Comparison of ENCODE assay signal across 17 cellular contexts in the genomic region with DNA sequence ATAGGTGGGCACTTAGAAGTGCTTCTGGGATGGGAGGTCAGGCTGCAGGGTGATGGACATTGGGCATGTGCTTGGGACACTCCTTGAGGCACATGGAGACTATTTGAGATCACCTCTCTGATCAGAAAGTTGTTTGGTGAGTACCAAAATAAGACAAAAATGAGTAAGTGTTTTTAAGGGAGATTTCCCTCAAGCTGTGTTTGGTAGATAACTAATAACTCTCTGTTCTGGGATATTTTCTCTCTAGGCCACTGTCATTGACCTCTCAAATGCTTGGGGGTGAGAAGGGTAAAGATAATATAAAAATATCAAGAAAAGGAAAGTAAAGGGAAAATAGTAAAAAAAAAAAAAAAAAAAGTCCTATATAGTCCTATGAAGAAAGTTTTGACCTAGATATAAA.
A peak's percentile ranks its signal among the peaks of the same experiment; 100 is the strongest.
DNase-seq lines count a peak whose midpoint lies in the region; ATAC-seq and TF ChIP-seq lines count a peak whose summit lies in the region.
"Had no signal": no experiment of that assay in that cellular context is flagged by ENCODE, and none has a peak within 500 bp of the region (broad histone marks: within the 10 kb centered on the region; RNA-seq: fewer than 3 reads in every experiment).

No MANE protein-coding gene starts in this region.

- H3K36me3 ChIP-seq in breast epithelium: no peaks in the 10 kb centered on the region
- peaks cover 23% of the 10 kb centered on the region for H3K36me3 ChIP-seq in osteoblast (ENCODE audit: insufficient read depth, low read length)
- no peaks in the 10 kb centered on the region for H3K36me3 ChIP-seq in smooth muscle cell (ENCODE audit: low read depth)
- H3K36me3 ChIP-seq: BLaER1 treated with 17β-estradiol and CSF1 and Interleukin-3, amounts not matched to agents 10 nM and 100 nM had no signal

- no peak overlapping the region for H3K4me3 Mint-ChIP-seq in MCF 10A (ENCODE audit: unreplicated experiment)
- H3K4me3 Mint-ChIP-seq in HFFc6: no peak overlapping the region
- no peak overlapping the region for H3K4me3 Mint-ChIP-seq in mesothelial cell of epicardium
- H3K4me3 Mint-ChIP-seq: CD4-positive, CD25-positive, alpha-beta regulatory T cell; IgD-negative memory B cell had no signal

- ATAC-seq in HG03520 (IDR thresholded peaks at IDR 0.05; ENCODE audit: unreplicated experiment): no peak

- H3K79me2 ChIP-seq in osteoblast (ENCODE audit: insufficient read depth, low read length) (peaks cover 78% of the 10 kb centered on the region), smooth muscle cell (ENCODE audit: low read depth) (peaks cover 95% of the 10 kb centered on the region)

- peaks cover 20% of the 10 kb centered on the region for H3K4me1 Mint-ChIP-seq in MCF 10A (ENCODE audit: insufficient read depth, unreplicated experiment)
- H3K4me1 Mint-ChIP-seq in HFFc6 (ENCODE audit: low read depth): peaks cover 76% of the 10 kb centered on the region
- H3K4me1 Mint-ChIP-seq in mesothelial cell of epicardium: peaks cover 39% of the 10 kb centered on the region
- H3K4me1 Mint-ChIP-seq: CD4-positive, CD25-positive, alpha-beta regulatory T cell; IgD-negative memory B cell had no signal

- H3K36me3 Mint-ChIP-seq in MCF 10A (ENCODE audit: insufficient read depth, unreplicated experiment) (peaks cover 23% of the 10 kb centered on the region), HFFc6 (ENCODE audit: low read depth) (peaks cover 26% of the 10 kb centered on the region), mesothelial cell of epicardium (peaks cover 7% of the 10 kb centered on the region)
- H3K36me3 Mint-ChIP-seq: CD4-positive, CD25-positive, alpha-beta regulatory T cell; IgD-negative memory B cell had no signal

- H3K27me3 Mint-ChIP-seq in MCF 10A (ENCODE audit: insufficient read depth, unreplicated experiment) (no peaks in the 10 kb centered on the region), HFFc6 (ENCODE audit: insufficient read depth) (no peaks in the 10 kb centered on the region; the same call in 1 of the 2 replicates), mesothelial cell of epicardium (ENCODE audit: low read depth) (no peaks in the 10 kb centered on the region)

- no peak overlapping the region for H3K9ac ChIP-seq in smooth muscle cell (ENCODE audit: low read depth)
- H3K9ac ChIP-seq: BLaER1 treated with 17β-estradiol and CSF1 and Interleukin-3, amounts not matched to agents 10 nM and 100 nM had no signal

- H3K4me3 ChIP-seq in breast epithelium: no peak overlapping the region
- no peak overlapping the region for H3K4me3 ChIP-seq in osteoblast (ENCODE audit: insufficient read depth, low read length)
- no peak overlapping the region for H3K4me3 ChIP-seq in smooth muscle cell
- H3K4me3 ChIP-seq: BLaER1 treated with 17β-estradiol and CSF1 and Interleukin-3, amounts not matched to agents 10 nM and 100 nM had no signal

- TF ChIP-seq CTCF in MCF 10A (IDR thresholded peaks at IDR 0.05; ENCODE audit: unreplicated experiment) (no peak), breast epithelium (IDR thresholded peaks at IDR 0.05) (no peak), HFFc6 (IDR thresholded peaks at IDR 0.05) (no peak), osteoblast (IDR thresholded peaks at IDR 0.05; ENCODE audit: extremely low read depth, low read depth, low read length) (no peak), smooth muscle cell (IDR thresholded peaks at IDR 0.05; ENCODE audit: borderline replicate concordance, insufficient read depth, poor library complexity, severe bottlenecking) (no peak), mesothelial cell of epicardium (IDR thresholded peaks at IDR 0.05; ENCODE audit: unreplicated experiment) (no peak)

- TF ChIP-seq POLR2A in breast epithelium (IDR thresholded peaks at IDR 0.05): no peak

- H3F3A ChIP-seq in smooth muscle cell (ENCODE audit: low read depth): peaks cover 7% of the 10 kb centered on the region

- H3K27ac ChIP-seq in breast epithelium (no peak overlapping the region), osteoblast (ENCODE audit: low read depth, low read length) (peak overlapping the region; percentile 37), smooth muscle cell (ENCODE audit: low read depth) (peak overlapping the region; percentile 60)
- H3K27ac ChIP-seq: 22Rv1; BLaER1 treated with 17β-estradiol and CSF1 and Interleukin-3, amounts not matched to agents 10 nM and 100 nM had no signal

- no peak for DNase-seq in MCF 10A (ENCODE audit: unreplicated experiment)
- no peak for DNase-seq in breast epithelium (ENCODE audit: low spot score in 2 of 2)
- DNase-seq in HFFc6: no peak
- DNase-seq in osteoblast (ENCODE audit: insufficient read length, low spot score, missing footprints): no peak
- no peak for DNase-seq in smooth muscle cell (lab: John Stamatoyannopoulos, UW; ENCODE audit: unreplicated experiment)
- no peak for DNase-seq in activated CD4-positive, alpha-beta T cell treated with anti-CD3 and anti-CD28 coated beads, Interleukin-2, amount 50 U/mL, for 48 hours
- no peak for DNase-seq in mesothelial cell of epicardium (ENCODE audit: low spot score in 2 of 2, unreplicated experiment in 2 of 2)
- DNase-seq: ACHN; Calu3; CD4-positive, CD25-positive, alpha-beta regulatory T cell; DMS 273 treated with DMSO at 0.1 percent for 48 hours; DMS79 treated with DMSO at 0.1 percent for 48 hours; H7 had no signal

- BruUV-seq in MCF 10A (replicated peaks; lab: Mats Ljungman, UMichigan): no TSS peak

- no peaks in the 10 kb centered on the region for H3K9me3 ChIP-seq in breast epithelium
- no peaks in the 10 kb centered on the region for H3K9me3 ChIP-seq in osteoblast (ENCODE audit: low read depth, low read length)
- no peaks in the 10 kb centered on the region for H3K9me3 ChIP-seq in smooth muscle cell (replicated peaks; ENCODE audit: low read depth)

- CTCF ChIA-PET in MCF 10A (lab: Yijun Ruan, JAX): interaction anchor here (0.7 to 1.0 kb wide), 2 partner anchors 100 to 183 kb away, joined by 3 to 4 read pairs; no protein-coding TSS in a partner anchor

- H3K9me3 Mint-ChIP-seq in MCF 10A (ENCODE audit: unreplicated experiment) (no peaks in the 10 kb centered on the region), HFFc6 (no peaks in the 10 kb centered on the region), mesothelial cell of epicardium (no peaks in the 10 kb centered on the region)
- H3K9me3 Mint-ChIP-seq: CD4-positive, CD25-positive, alpha-beta regulatory T cell had no signal

- H4K20me1 ChIP-seq in osteoblast (ENCODE audit: insufficient read depth, low read length) (peaks cover 59% of the 10 kb centered on the region), smooth muscle cell (ENCODE audit: low read depth) (peaks cover 94% of the 10 kb centered on the region)
- H4K20me1 ChIP-seq: BLaER1 treated with 17β-estradiol and CSF1 and Interleukin-3, amounts not matched to agents 10 nM and 100 nM had no signal

- POLR2A ChIA-PET in MCF 10A (lab: Yijun Ruan, JAX): interaction anchor here (0.6 to 2.2 kb wide), 10 partner anchors 9 to 328 kb away, joined by 3 to 13 read pairs (median 5); no protein-coding TSS in a partner anchor

- H3K4me1 ChIP-seq in breast epithelium (no peaks in the 10 kb centered on the region), osteoblast (ENCODE audit: insufficient read depth, low read length) (peaks cover 42% of the 10 kb centered on the region), smooth muscle cell (ENCODE audit: low read depth) (peaks cover 33% of the 10 kb centered on the region)
- H3K4me1 ChIP-seq: BLaER1 treated with 17β-estradiol and CSF1 and Interleukin-3, amounts not matched to agents 10 nM and 100 nM had no signal

- H2AFZ ChIP-seq in osteoblast (ENCODE audit: low read length) (no peak overlapping the region), smooth muscle cell (ENCODE audit: low read depth) (no peak overlapping the region)

- intact Hi-C loops in MCF 10A (cut with micrococcal nuclease): no loop called here
- intact Hi-C loops in breast epithelium (cut with DNase I; ENCODE audit: low total_unique reads): no loop called here

- H3K27ac Mint-ChIP-seq in MCF 10A (ENCODE audit: low read depth, unreplicated experiment) (peak overlapping the region; percentile 55), HFFc6 (peak overlapping the region; percentile 9; the same call in 1 of the 2 replicates), mesothelial cell of epicardium (no peak overlapping the region)
- H3K27ac Mint-ChIP-seq: CD4-positive, CD25-positive, alpha-beta regulatory T cell; IgD-negative memory B cell had no signal

- no peak overlapping the region for H3K4me2 ChIP-seq in osteoblast (ENCODE audit: insufficient read depth, low read length)
- no peak overlapping the region for H3K4me2 ChIP-seq in smooth muscle cell
- H3K4me2 ChIP-seq: BLaER1 treated with 17β-estradiol and CSF1 and Interleukin-3, amounts not matched to agents 10 nM and 100 nM had no signal

- H3K27me3 ChIP-seq in breast epithelium: no peaks in the 10 kb centered on the region
- no peaks in the 10 kb centered on the region for H3K27me3 ChIP-seq in osteoblast (ENCODE audit: insufficient read depth, low read length)
- H3K27me3 ChIP-seq in smooth muscle cell (ENCODE audit: low read depth): no peaks in the 10 kb centered on the region
- H3K27me3 ChIP-seq: BLaER1 treated with 17β-estradiol and CSF1 and Interleukin-3, amounts not matched to agents 10 nM and 100 nM had no signal

Comparison
In these comparisons a context has a peak if more than half of its experiments do, and no peak if none do; other contexts are left out.
1. H3K27ac ChIP-seq: peak in osteoblast (single experiment) and smooth muscle cell (single experiment); none in breast epithelium (0 of 2).